23 cellular contexts compared by ENCODE assay signal in genomic region chr2:20164734-20165242, GRCh38.
DNase-seq lines count a peak whose midpoint lies in the region; ATAC-seq, FAIRE-seq and TF ChIP-seq lines count a peak whose summit lies in the region.
"Had no signal": no experiment of that assay in that cellular context is flagged by ENCODE, and none has a peak within 500 bp of the region (broad histone marks: within the 10 kb centered on the region; RNA-seq: fewer than 3 reads in every experiment).

No MANE protein-coding gene starts in this region.

- H3K36me3 ChIP-seq in HepG2 (replicated peaks in 1 of 2; ENCODE audit: control insufficient read depth in 1 of 2, insufficient read depth in 2 of 2, low read length in 2 of 2) = no peaks in the 10 kb centered on the region
- no peaks in the 10 kb centered on the region for H3K36me3 ChIP-seq in right lobe of liver
- no peaks in the 10 kb centered on the region for H3K36me3 ChIP-seq in K562 (ENCODE audit: control insufficient read depth, insufficient read depth, low read length)
- H3K36me3 ChIP-seq: gastroesophageal sphincter, sigmoid colon, transverse colon had no signal

- peaks cover 33% of the 10 kb centered on the region for H3K4me1 ChIP-seq in HepG2 (ENCODE audit: insufficient read depth, low read length)
- no peaks in the 10 kb centered on the region for H3K4me1 ChIP-seq in right lobe of liver
- H3K4me1 ChIP-seq in K562 (replicated peaks in 1 of 2; ENCODE audit: control insufficient read depth in 2 of 2, insufficient read depth in 2 of 2, low read length in 2 of 2) = peaks cover 0 to 9% of the 10 kb centered on the region in 2 experiments; a peak in 3 of 5 replicates
- H3K4me1 ChIP-seq: gastroesophageal sphincter, sigmoid colon had no signal

- TF ChIP-seq EP300 in HepG2 (IDR thresholded peaks at IDR 0.05; ENCODE audit: low read depth in 2 of 2, low read length in 2 of 2) (no peak), HepG2 (CRISPR knock-in tag; IDR thresholded peaks at IDR 0.05; ENCODE audit: borderline replicate concordance) (no peak), K562 (IDR thresholded peaks at IDR 0.05; ENCODE audit: low read length) (no peak)

- TF ChIP-seq CTCF in HepG2 (CRISPR knock-in tag; IDR thresholded peaks at IDR 0.05) (no peak), right lobe of liver (IDR thresholded peaks at IDR 0.05) (no peak), K562 (IDR thresholded peaks at IDR 0.05 in 2 of 3, conservative IDR thresholded peaks at IDR 0.05 in 1 of 3; ENCODE audit: insufficient read depth in 2 of 3, low read depth in 1 of 3, low read length in 3 of 3) (no peak), fibroblast of the aortic adventitia (IDR thresholded peaks at IDR 0.05; ENCODE audit: insufficient read depth, low read length) (no peak)

- TF ChIP-seq RAD21 in HepG2 (CRISPR knock-in tag; IDR thresholded peaks at IDR 0.05) = no peak
- TF ChIP-seq RAD21 in K562 (CRISPR knock-in tag; conservative IDR thresholded peaks at IDR 0.05 in 1 of 2, IDR thresholded peaks at IDR 0.05 in 1 of 2) = no peak

- H3K9me3 ChIP-seq in HepG2 (ENCODE audit: low read length) (no peaks in the 10 kb centered on the region), right lobe of liver (no peaks in the 10 kb centered on the region), K562 (replicated peaks; ENCODE audit: control insufficient read depth, insufficient read depth, low read depth, low read length) (no peaks in the 10 kb centered on the region)
- H3K9me3 ChIP-seq: gastroesophageal sphincter, sigmoid colon, transverse colon had no signal

- TF ChIP-seq POLR2A in HepG2 (IDR thresholded peaks at IDR 0.05; ENCODE audit: insufficient read depth in 1 of 2, low read depth in 2 of 2, low read length in 2 of 2) = no peak
- TF ChIP-seq POLR2A in right lobe of liver (IDR thresholded peaks at IDR 0.05) = no peak
- no peak for TF ChIP-seq POLR2A in K562 (conservative IDR thresholded peaks at IDR 0.05)

- H3K4me2 ChIP-seq in HepG2 (ENCODE audit: low read depth, low read length) (peak overlapping the region; percentile 21; the same call in 1 of the 2 replicates), K562 (ENCODE audit: insufficient read depth, low read length) (no peak overlapping the region)

- ATAC-seq in HepG2 (no peak), right lobe of liver (no peak), K562 (no peak), GM18873 (IDR thresholded peaks at IDR 0.05; ENCODE audit: low FRiP score, unreplicated experiment) (no peak)
- ATAC-seq: esophagus mucosa, gastroesophageal sphincter, T-helper 17 cell had no signal

- CTCF ChIA-PET in HepG2 (lab: Yijun Ruan, JAX; ENCODE audit: low intra/inter-chr PET ratio, low total read pairs) (no interaction called here), K562 (lab: Yijun Ruan, JAX; ENCODE audit: low intra/inter-chr PET ratio) (no interaction called here)

- H3K9me1 ChIP-seq in K562 (ENCODE audit: control insufficient read depth, insufficient read depth, low read length) = peaks cover 6% of the 10 kb centered on the region

- H3K27ac ChIP-seq in HepG2 (ENCODE audit: extremely low read length, insufficient read depth, low read length) (no peak overlapping the region), right lobe of liver (no peak overlapping the region), K562 (ENCODE audit: extremely low read depth, low read depth, low read length) (no peak overlapping the region; the same call in 2 of the 3 replicates)
- H3K27ac ChIP-seq: gastroesophageal sphincter, sigmoid colon, SK-N-MC, transverse colon had no signal

- H3K9ac ChIP-seq in HepG2 (ENCODE audit: insufficient read depth, low read depth, low read length) = no peak overlapping the region
- H3K9ac ChIP-seq in K562 (ENCODE audit: insufficient read depth in 1 of 2, low read depth in 2 of 2, low read length in 2 of 2) = peak overlapping the region in 1 of 2 experiments; percentile 36; a peak in 1 of 4 replicates

- DNase-seq in HepG2 (ENCODE audit: low spot score) = no peak
- no peak for DNase-seq in right lobe of liver
- no peak for DNase-seq in K562 (ENCODE audit: extremely low read depth in 1 of 4, low spot score in 3 of 4)
- DNase-seq in fibroblast of the aortic adventitia (ENCODE audit: low read depth) = peak; percentile 37
- DNase-seq in urothelium cell line (ENCODE audit: low spot score) = no peak
- DNase-seq in activated gamma-delta T cell (lab: John Stamatoyannopoulos, UW) = no peak
- DNase-seq in DMS79 treated with DMSO at 0.1 percent for 48 hours (lab: John Stamatoyannopoulos, UW) = no peak
- DNase-seq: activated CD4-positive, alpha-beta T cell treated with anti-CD3 and anti-CD28 coated beads, Interleukin-2, amount 10 ng/mL, durations not matched to agents 24 days and 14 days; cerebellar nuclear complex; DMS153; effector CD4-positive, alpha-beta T cell; hypothalamus; NCI-H1105 treated with DMSO at 0.1 percent for 48 hours; NCI-H2081; NCI-H774; sigmoid colon; stimulated activated CD4-positive, alpha-beta T cell treated with anti-CD3 and anti-CD28 coated beads, Interleukin-15, amount 100 ng/mL, for 24 hours; T-helper 17 cell; transverse colon had no signal

- H3K27me3 ChIP-seq in HepG2 (ENCODE audit: control insufficient read depth in 1 of 2, insufficient read depth in 2 of 2, low read length in 2 of 2) (0 out of 5 replicates have a peak, but pooled peaks cover 0 to 1% of the 10 kb centered on the region in 2 experiments), right lobe of liver (no peaks in the 10 kb centered on the region), K562 (ENCODE audit: control insufficient read depth in 2 of 2, insufficient read depth in 2 of 2, low read length in 2 of 2) (peaks cover 6 to 44% of the 10 kb centered on the region in 2 experiments)
- H3K27me3 ChIP-seq: sigmoid colon, transverse colon had no signal

- H4K20me1 ChIP-seq in HepG2 (ENCODE audit: insufficient read depth, low read length) = no peaks in the 10 kb centered on the region
- no peaks in the 10 kb centered on the region; the same call in none of the 2 replicates for H4K20me1 ChIP-seq in K562 (replicated peaks; ENCODE audit: control insufficient read depth, insufficient read depth, low read length)

- no peak overlapping the region for H3K4me3 ChIP-seq in HepG2 (replicated peaks in 1 of 3; ENCODE audit: insufficient read depth in 1 of 3, low read depth in 2 of 3, low read length in 3 of 3)
- no peak overlapping the region for H3K4me3 ChIP-seq in right lobe of liver
- H3K4me3 ChIP-seq in K562 = no peak overlapping the region
- H3K4me3 ChIP-seq in fibroblast of the aortic adventitia (ENCODE audit: low read depth, low read length) = no peak overlapping the region
- H3K4me3 ChIP-seq: gastroesophageal sphincter, sigmoid colon, SK-N-MC, transverse colon had no signal

- no peak overlapping the region for H2AFZ ChIP-seq in HepG2 (ENCODE audit: low read length)
- no peak overlapping the region for H2AFZ ChIP-seq in K562 (ENCODE audit: low read depth, low read length)

- intact Hi-C loops in HepG2 (cut with micrococcal nuclease; ENCODE audit: unreplicated experiment) (loop anchor here (1.0 kb wide), 1 partner anchor 27 kb away; no protein-coding TSS in a partner anchor), right lobe of liver (cut with DNase I) (no loop called here), K562 (cut with micrococcal nuclease) (no loop called here)

- 52% methylated on average over 1 of the region's 1 CpG for WGBS in HepG2 (ENCODE audit: low lambda C conversion rate)
- WGBS in right lobe of liver (ENCODE audit: insufficient coverage, low coverage, low lambda C conversion rate, missing lambda C conversion rate) = 70% methylated on average over 1 of the region's 1 CpG
- no CpG with 5 or more reads among the region's 1 CpG for WGBS in K562 (ENCODE audit: insufficient coverage, low coverage, missing lambda C conversion rate)

- FAIRE-seq in HepG2 (lab: Jason Lieb, UNC) (peak; percentile 97), K562 (lab: Jason Lieb, UNC) (no peak), urothelium cell line (lab: Jason Lieb, UNC) (peak; percentile 100)

- H3K79me2 ChIP-seq in HepG2 (ENCODE audit: insufficient read depth, low read length) = no peaks in the 10 kb centered on the region
- H3K79me2 ChIP-seq in K562 (ENCODE audit: control insufficient read depth, insufficient read depth, low read length) = no peaks in the 10 kb centered on the region

- BruUV-seq in HepG2 (replicated peaks; lab: Mats Ljungman, UMichigan) (no TSS peak), K562 (replicated peaks; lab: Mats Ljungman, UMichigan) (no TSS peak)

- POLR2A ChIA-PET in HepG2 (lab: Yijun Ruan, JAX) (interaction anchor here (0.9 kb wide), 1 partner anchor 26 kb away, joined by 3 read pairs; no protein-coding TSS in a partner anchor), K562 (lab: Yijun Ruan, JAX) (interaction anchor here (1.9 kb wide), 1 partner anchor 12 kb away, joined by 4 read pairs; no protein-coding TSS in a partner anchor)

- in situ Hi-C loops in HepG2 (cut with HindIII; ENCODE audit: extremely low pct_ligation_motif_present, low pct_unique_long_range_greater_than_20kb) (no loop called here), K562 (cut with MboI) (no loop called here)

TF ChIP-seq in HepG2, 621 proteins besides CTCF, POLR2A, EP300 and RAD21 (continues in another document):
- TF ChIP-seq NFATC3 (CRISPR knock-in tag; IDR thresholded peaks at IDR 0.05) = no peak

TF ChIP-seq in K562, 482 proteins besides CTCF, POLR2A, EP300 and RAD21 (continues in another document):
- TF ChIP-seq SRSF9 (IDR thresholded peaks at IDR 0.05; ENCODE audit: borderline replicate concordance, low read depth, low read length) (no peak), SLC30A9 (CRISPR knock-in tag; IDR thresholded peaks at IDR 0.05) (no peak), MAX (CRISPR knock-in tag; IDR thresholded peaks at IDR 0.05) (peak; percentile 51; the same call in 1 of the 2 replicates), MYBL2 (IDR thresholded peaks at IDR 0.05; ENCODE audit: low read depth) (0 out of 2 replicates have a peak, but pooled peaks have one; percentile 36), MYBL2 (CRISPR knock-in tag; IDR thresholded peaks at IDR 0.05; ENCODE audit: borderline replicate concordance) (no peak), THRB (CRISPR knock-in tag; conservative IDR thresholded peaks at IDR 0.05) (peak; percentile 51; the same call in 1 of the 2 replicates), CREBBP (IDR thresholded peaks at IDR 0.05; ENCODE audit: low read depth, low read length) (peak; percentile 67), HDAC6 (IDR thresholded peaks at IDR 0.05; ENCODE audit: low read depth, low read length) (0 out of 2 replicates have a peak, but pooled peaks have one; percentile 44)

Comparison
In these comparisons a context has a peak if more than half of its experiments do, and no peak if none do; other contexts are left out.
1. Of the 241 proteins assayed by ChIP-seq in both HepG2 and K562: peak only in HepG2: HNRNPL, MNT, RAD51, SP2, ZNF282 and ZNF780A; only in K562: ATF2, CBX1, CHD4, HDAC6, MAX, PHF20 and 1 more; in both: none; in neither: 226; mixed calls (peak in some experiments, not most) for 2.